ENCODE assay signal across 8 cellular contexts in the genomic region with DNA sequence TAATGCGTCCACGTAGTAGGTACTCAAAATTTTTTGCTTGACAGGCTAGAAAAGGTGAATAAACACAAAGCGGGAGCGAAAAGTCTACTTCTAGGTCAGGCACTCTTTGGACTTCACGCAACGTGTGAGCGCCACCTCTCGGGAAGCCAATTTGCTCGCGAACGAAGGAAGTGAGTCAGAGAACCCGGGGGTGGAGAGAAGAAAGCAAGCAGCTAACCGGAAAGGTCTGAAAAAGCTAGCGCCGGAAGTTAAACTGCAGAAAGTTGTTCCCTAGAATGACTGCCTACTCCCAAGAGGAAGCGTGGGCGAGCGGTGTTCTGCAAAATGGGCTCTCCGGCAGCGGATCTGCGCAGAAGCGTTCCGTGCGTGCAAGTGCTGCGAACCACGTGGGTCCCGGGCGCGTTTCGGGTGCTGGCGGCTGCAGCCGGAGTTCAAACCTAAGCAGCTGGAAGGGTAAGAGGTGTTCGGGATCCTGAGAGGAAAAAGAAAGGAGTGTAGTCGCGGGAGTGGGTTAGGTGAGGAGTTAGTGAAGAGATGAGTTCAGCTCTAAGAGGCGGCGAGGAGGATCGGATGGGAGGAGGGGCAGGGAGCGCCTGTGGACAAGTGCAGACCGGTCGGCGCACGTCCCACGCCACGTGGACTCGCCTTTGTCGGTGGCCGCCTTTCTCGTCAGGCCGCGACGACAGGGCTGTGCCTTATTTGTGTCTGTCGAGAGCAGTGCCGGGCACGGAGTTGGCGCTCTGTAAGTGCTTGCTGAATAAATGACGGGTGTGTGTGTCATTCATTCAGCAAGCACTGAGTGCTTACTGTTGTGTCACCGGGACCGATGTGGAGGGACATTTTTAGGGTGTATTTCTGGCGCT.
A peak's percentile ranks its signal among the peaks of the same experiment; 100 is the strongest.
DNase-seq lines count a peak whose midpoint lies in the region; ATAC-seq lines count a peak whose summit lies in the region.

A gene (plus strand): TSS at position 350 of the 863 bp plus-strand sequence. CDS start 2,096 bp downstream, outside the sequence.

- DNase-seq in C1 segment of cervical spinal cord (lab: John Stamatoyannopoulos, UW) (peak; percentile 75 to 99 (median 96)), GM19240 (ENCODE audit: insufficient read length, low spot score) (peak; percentile 81), NCI-H524 treated with DMSO at 0.1 percent for 48 hours (lab: John Stamatoyannopoulos, UW) (peak; percentile 99), cortex of kidney (lab: John Stamatoyannopoulos, UW) (peak; percentile 95), left kidney (ENCODE audit: low read depth, low spot score) (peak; percentile 100)
- DNase-seq in activated CD4-positive, alpha-beta T cell treated with anti-CD3 and anti-CD28 coated beads for 48 hours = peak; percentile 98
- DNase-seq in stimulated activated CD4-positive, alpha-beta T cell treated with anti-CD3 and anti-CD28 coated beads, Interleukin-2, amount 100 ng/mL, for 24 hours = peak; percentile 96 to 98

- ATAC-seq in HG03460 (IDR thresholded peaks at IDR 0.05; ENCODE audit: unreplicated experiment) = peak; percentile 88

Comparison
In these comparisons a context has a peak if more than half of its experiments do, and no peak if none do; other contexts are left out.
1. Peak in every context shown above with its lines: DNase-seq and ATAC-seq.